8 cellular contexts compared by ENCODE assay signal in genomic region chr2:190200603-190201002, GRCh38.
"Had no signal": no experiment of that assay in that cellular context is flagged by ENCODE, and none has a peak within 500 bp of the region (broad histone marks: within the 10 kb centered on the region; RNA-seq: fewer than 3 reads in every experiment).

No MANE protein-coding gene starts in this region.

- H3K9me3 ChIP-seq: HAP-1 had no signal

- DNase-seq: GM23248, GOT3, H7, KG1 had no signal

- H3K27ac ChIP-seq: GM23248 had no signal

- FAIRE-seq: HepG2 had no signal

- H2AFZ ChIP-seq: GM23248 had no signal

- H3K4me3 ChIP-seq: GM23248, HAP-1 had no signal

- H3K9me3 Mint-ChIP-seq: IgD-negative memory B cell had no signal

- H3K9ac ChIP-seq: GM23248 had no signal

- H3K27me3 Mint-ChIP-seq: IgD-negative memory B cell had no signal

- ATAC-seq: HCT116, HepG2 had no signal

- H3K4me3 Mint-ChIP-seq: IgD-negative memory B cell had no signal
